23 cellular contexts compared by ENCODE assay signal in the genomic region with DNA sequence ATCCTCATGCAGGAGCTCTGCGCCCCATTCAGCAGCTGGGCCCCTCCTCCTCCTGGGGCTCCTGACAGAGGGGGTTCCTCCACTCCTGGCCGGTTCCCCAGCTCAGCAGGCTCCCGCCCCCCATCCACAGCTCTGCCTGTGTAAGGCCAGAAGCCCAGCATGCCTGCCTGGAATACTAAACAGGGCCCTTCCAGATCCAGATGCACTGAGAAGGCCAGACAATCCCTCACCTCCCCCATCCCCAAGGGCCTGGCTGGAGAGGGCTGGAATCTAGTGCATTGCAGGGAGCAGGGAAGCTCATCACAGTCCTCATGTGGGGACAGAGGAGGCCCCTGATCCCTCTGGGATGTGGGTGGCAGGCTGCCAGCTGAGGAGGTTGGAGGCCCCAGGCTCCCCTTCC.
DNase-seq lines count a peak whose midpoint lies in the region; FAIRE-seq and TF ChIP-seq lines count a peak whose summit lies in the region.
"Had no signal": no experiment of that assay in that cellular context is flagged by ENCODE, and none has a peak within 500 bp of the region (broad histone marks: within the 10 kb centered on the region; RNA-seq: fewer than 3 reads in every experiment).

No MANE protein-coding gene starts in this region.

- H3K9me3 ChIP-seq in H1 (ENCODE audit: insufficient read depth in 2 of 2, low read depth in 1 of 2, low read length in 1 of 2) (no peaks in the 10 kb centered on the region; a peak in 1 of 4 replicates), sigmoid colon (peaks cover 0 to 3% (median 0%) of the 10 kb centered on the region in 4 donors), OCI-LY7 (ENCODE audit: low read length) (no peaks in the 10 kb centered on the region)
- H3K9me3 ChIP-seq: mucosa of descending colon, right lobe of liver had no signal

- H3K4me2 ChIP-seq in H1 (ENCODE audit: insufficient read depth in 1 of 2, low read depth in 2 of 2, low read length in 2 of 2) (peak overlapping the region; percentile 12 to 21; a peak in 3 of 4 replicates), OCI-LY7 (ENCODE audit: low read length) (no peak overlapping the region)

- H2AK5ac ChIP-seq in H1 (ENCODE audit: low read depth, low read length): no peak overlapping the region

- TF ChIP-seq EP300 in H1 (IDR thresholded peaks at IDR 0.05; ENCODE audit: borderline replicate concordance in 1 of 2, low read depth in 2 of 2, low read length in 2 of 2) (no peak), sigmoid colon (IDR thresholded peaks at IDR 0.05) (no peak)

- H3K4me1 ChIP-seq in H1 (replicated peaks in 1 of 4; ENCODE audit: control insufficient read depth in 3 of 4, insufficient read depth in 4 of 4, low read length in 3 of 4) (peaks cover 0 to 5% (median 4%) of the 10 kb centered on the region in 4 experiments; a peak in 4 of 7 replicates), sigmoid colon (peaks cover 0 to 15% (median 14%) of the 10 kb centered on the region in 4 donors), OCI-LY7 (ENCODE audit: insufficient read depth, low read length, poor library complexity, severe bottlenecking) (no peaks in the 10 kb centered on the region)
- H3K4me1 ChIP-seq: esophagus muscularis mucosa, gastroesophageal sphincter, left lung, right lobe of liver had no signal

- H4K5ac ChIP-seq in H1 (ENCODE audit: insufficient read length, low read depth, low read length): no peak overlapping the region

- no peak overlapping the region for H3K23ac ChIP-seq in H1 (ENCODE audit: insufficient read length)

- FAIRE-seq in H1 (lab: Jason Lieb, UNC): no peak
- FAIRE-seq: astrocyte, GM12892 had no signal

- H4K20me1 ChIP-seq in H1 (replicated peaks in 1 of 2; ENCODE audit: control insufficient read depth in 1 of 2, insufficient read depth in 2 of 2, low read length in 2 of 2): no peaks in the 10 kb centered on the region
- no peaks in the 10 kb centered on the region for H4K20me1 ChIP-seq in OCI-LY7 (ENCODE audit: insufficient read depth, low read length)

- TF ChIP-seq POLR2A in H1 (IDR thresholded peaks at IDR 0.05; ENCODE audit: control extremely low read depth in 1 of 2, low read depth in 2 of 2, low read length in 2 of 2) (no peak), sigmoid colon (IDR thresholded peaks at IDR 0.05) (no peak)

- CTCF ChIA-PET in H1 (lab: Charles Lee; ENCODE audit: partially characterized antibody) (interaction anchor here (0.6 to 1.3 kb wide), 6 partner anchors 9 to 1215 kb away, joined by 3 to 6 read pairs (median 3); no protein-coding TSS in a partner anchor), OCI-LY7 (lab: Charles Lee; ENCODE audit: unreplicated experiment) (no interaction called here)

- H3K79me2 ChIP-seq in H1 (ENCODE audit: control insufficient read depth in 1 of 2, insufficient read depth in 2 of 2, low read length in 2 of 2) (no peaks in the 10 kb centered on the region; a peak in 1 of 4 replicates), OCI-LY7 (ENCODE audit: insufficient read depth, low read depth, low read length) (no peaks in the 10 kb centered on the region)

- H4K8ac ChIP-seq in H1 (ENCODE audit: extremely low read depth, insufficient read depth, low read length): no peak overlapping the region; the same call in 1 of the 2 replicates

- no peak overlapping the region for H3K14ac ChIP-seq in H1 (ENCODE audit: insufficient read length)

- H3K18ac ChIP-seq in H1 (ENCODE audit: extremely low read depth, low read length): no peak overlapping the region

- TF ChIP-seq RAD21 in H1 (IDR thresholded peaks at IDR 0.05 in 1 of 2, conservative IDR thresholded peaks at IDR 0.05 in 1 of 2; ENCODE audit: low read depth in 2 of 2, low read length in 2 of 2): no peak; a peak in 1 of 4 replicates

- TF ChIP-seq CTCF in H1 (IDR thresholded peaks at IDR 0.05; ENCODE audit: control extremely low read depth in 1 of 3, insufficient read depth in 1 of 3, low read depth in 1 of 3, low read length in 3 of 3): no peak
- no peak for TF ChIP-seq CTCF in sigmoid colon (IDR thresholded peaks at IDR 0.05)
- no peak for TF ChIP-seq CTCF in OCI-LY7 (conservative IDR thresholded peaks at IDR 0.05; ENCODE audit: low read length)

- no peak overlapping the region for H2BK5ac ChIP-seq in H1 (ENCODE audit: low read depth, low read length)

- H3K79me1 ChIP-seq in H1 (ENCODE audit: low read depth, low read length): no peaks in the 10 kb centered on the region

- H3K23me2 ChIP-seq in H1 (ENCODE audit: low read depth, low read length): no peaks in the 10 kb centered on the region; the same call in 1 of the 2 replicates

- H3K27me3 ChIP-seq in H1 (replicated peaks in 1 of 4; ENCODE audit: control insufficient read depth in 3 of 4, extremely low read depth in 1 of 4, insufficient read depth in 3 of 4, low read length in 3 of 4) (no peaks in the 10 kb centered on the region), sigmoid colon (no peaks in the 10 kb centered on the region)
- H3K27me3 ChIP-seq: right lobe of liver had no signal

- POLR2A ChIA-PET in H1 (lab: Charles Lee; ENCODE audit: partially characterized antibody) (interaction anchor here (1.0 kb wide), 1 partner anchor 11 kb away, joined by 3 read pairs; no protein-coding TSS in a partner anchor), OCI-LY7 (lab: Charles Lee) (interaction anchor here (0.6 kb wide), 1 partner anchor 712 kb away, joined by 3 read pairs; no protein-coding TSS in a partner anchor)

- no peak overlapping the region for H2BK12ac ChIP-seq in H1 (ENCODE audit: low read depth, low read length)

- H3K9ac ChIP-seq in H1 (replicated peaks in 1 of 4; ENCODE audit: extremely low read depth in 1 of 4, low read depth in 3 of 4, low read length in 3 of 4): no peak overlapping the region

- no peaks in the 10 kb centered on the region for H3K9me2 ChIP-seq in OCI-LY7 (ENCODE audit: insufficient read depth, low read length)

- H3K27ac ChIP-seq in H1 (ENCODE audit: low read depth, low read length): no peak overlapping the region
- peak overlapping the region in 3 of 4 donors; percentile 17 to 28 (median 25) for H3K27ac ChIP-seq in sigmoid colon
- H3K27ac ChIP-seq in OCI-LY7 (ENCODE audit: low read depth, low read length, poor library complexity, severe bottlenecking): no peak overlapping the region
- H3K27ac ChIP-seq: esophagus muscularis mucosa, gastroesophageal sphincter, left lung, right lobe of liver, RWPE1 had no signal

- H2BK120ac ChIP-seq in H1 (replicated peaks; ENCODE audit: low read depth, low read length): no peak overlapping the region

- no peak overlapping the region for H3K56ac ChIP-seq in H1 (replicated peaks; ENCODE audit: insufficient read length, low read depth, low read length)

- no peak overlapping the region for H2BK15ac ChIP-seq in H1 (ENCODE audit: low read length)

- peak overlapping the region; percentile 68; the same call in 1 of the 2 replicates for H2BK20ac ChIP-seq in H1 (ENCODE audit: low read length)

- H3K36me3 ChIP-seq in H1 (ENCODE audit: control insufficient read depth in 2 of 4, insufficient read depth in 4 of 4, low read length in 3 of 4) (no peaks in the 10 kb centered on the region), sigmoid colon (no peaks in the 10 kb centered on the region), OCI-LY7 (ENCODE audit: insufficient read depth, low read length) (no peaks in the 10 kb centered on the region)
- H3K36me3 ChIP-seq: esophagus muscularis mucosa, gastroesophageal sphincter, left lung, right lobe of liver had no signal

- BruUV-seq in OCI-LY7 (replicated peaks; lab: Mats Ljungman, UMichigan): no TSS peak

- DNase-seq in NCI-H82 (lab: John Stamatoyannopoulos, UW) (peak; percentile 87), H1 (ENCODE audit: low read depth in 1 of 2, low spot score in 2 of 2) (peak in 1 of 2 experiments; percentile 44), midbrain (lab: John Stamatoyannopoulos, UW) (peak; percentile 80), sigmoid colon (no peak), RKO (ENCODE audit: low spot score) (no peak), NCI-H2107 (lab: John Stamatoyannopoulos, UW) (no peak), OCI-LY7 (ENCODE audit: low spot score) (no peak)
- DNase-seq: activated CD4-positive, alpha-beta T cell treated with anti-CD3 and anti-CD28 coated beads for 36 hours; activated T-cell treated with anti-CD3 and anti-CD28 coated beads, Interleukin-2, amount 50 U/mL, for 72 hours; CD8-positive, alpha-beta memory T cell; cerebellar nuclear complex; effector CD8-positive, alpha-beta T cell; left lung; mucosa of descending colon; NCI-H1048; NCI-H187 treated with DMSO at 0.1 percent for 48 hours; NCI-H345 had no signal

- H4K91ac ChIP-seq in H1 (replicated peaks; ENCODE audit: insufficient read length, low read length): peak overlapping the region; percentile 16

- intact Hi-C loops in sigmoid colon (cut with DNase I) (no loop called here), OCI-LY7 (cut with micrococcal nuclease; ENCODE audit: unreplicated experiment) (no loop called here)

- H3K4me3 ChIP-seq in H1 (ENCODE audit: extremely low read depth in 1 of 4, insufficient read depth in 2 of 4, low read depth in 3 of 4, low read length in 4 of 4): no peak overlapping the region
- H3K4me3 ChIP-seq in sigmoid colon: no peak overlapping the region
- no peak overlapping the region for H3K4me3 ChIP-seq in OCI-LY7 (ENCODE audit: low read depth, low read length, poor library complexity, severe bottlenecking)
- H3K4me3 ChIP-seq: esophagus muscularis mucosa, gastroesophageal sphincter, left lung, mucosa of descending colon, right lobe of liver had no signal

- H2AFZ ChIP-seq in H1 (ENCODE audit: low read length): 0 out of 2 replicates have a peak overlapping the region, but pooled peaks have one; percentile 26
- H2AFZ ChIP-seq in OCI-LY7 (ENCODE audit: low read length): no peak overlapping the region

- no peak overlapping the region for H3K4ac ChIP-seq in H1 (replicated peaks; ENCODE audit: insufficient read length, low read depth, low read length)

- WGBS in H1 (ENCODE audit: extremely low coverage in 1 of 2, insufficient coverage in 1 of 2, insufficient read length in 1 of 2, insufficient replicate concordance in 2 of 2, low coverage in 1 of 2, low lambda C conversion rate in 2 of 2, missing lambda C conversion rate in 1 of 2), 2 experiments: 61% methylated on average over 3 of the region's 3 CpGs; no CpG with 5 or more reads in 1 of the 2 experiments
- 51 to 52% methylated on average over 3 of the region's 3 CpGs for WGBS in sigmoid colon, 2 donors

TF ChIP-seq in H1, 55 proteins besides CTCF, POLR2A, EP300 and RAD21:
- TF ChIP-seq FOSL1 (IDR thresholded peaks at IDR 0.05; ENCODE audit: insufficient read depth, low read depth, low read length) (no peak), TAF1 (IDR thresholded peaks at IDR 0.05; ENCODE audit: low read depth, low read length) (no peak), SIX5 (IDR thresholded peaks at IDR 0.05; ENCODE audit: low read depth, low read length) (no peak), KDM4A (IDR thresholded peaks at IDR 0.05; ENCODE audit: low read depth, low read length, severe bottlenecking) (no peak), RXRA (IDR thresholded peaks at IDR 0.05; ENCODE audit: insufficient read depth, low read depth, low read length) (no peak), ASH2L (IDR thresholded peaks at IDR 0.05; ENCODE audit: low read length) (peak; percentile 26), KDM1A (IDR thresholded peaks at IDR 0.05; ENCODE audit: borderline replicate concordance, low read length) (no peak)

Comparison
In these comparisons a context has a peak if more than half of its experiments do, and no peak if none do; other contexts are left out.
1. DNase-seq: peak in NCI-H82 (single experiment) and midbrain (single experiment); none in sigmoid colon (single experiment), RKO (single experiment), NCI-H2107 (single experiment) and OCI-LY7 (single experiment).
2. H3K27ac ChIP-seq: peak in sigmoid colon (3 of 4); none in H1 (single experiment) and OCI-LY7 (single experiment).